Comparison of ENCODE assay signal across 1 cellular context in the genomic region with DNA sequence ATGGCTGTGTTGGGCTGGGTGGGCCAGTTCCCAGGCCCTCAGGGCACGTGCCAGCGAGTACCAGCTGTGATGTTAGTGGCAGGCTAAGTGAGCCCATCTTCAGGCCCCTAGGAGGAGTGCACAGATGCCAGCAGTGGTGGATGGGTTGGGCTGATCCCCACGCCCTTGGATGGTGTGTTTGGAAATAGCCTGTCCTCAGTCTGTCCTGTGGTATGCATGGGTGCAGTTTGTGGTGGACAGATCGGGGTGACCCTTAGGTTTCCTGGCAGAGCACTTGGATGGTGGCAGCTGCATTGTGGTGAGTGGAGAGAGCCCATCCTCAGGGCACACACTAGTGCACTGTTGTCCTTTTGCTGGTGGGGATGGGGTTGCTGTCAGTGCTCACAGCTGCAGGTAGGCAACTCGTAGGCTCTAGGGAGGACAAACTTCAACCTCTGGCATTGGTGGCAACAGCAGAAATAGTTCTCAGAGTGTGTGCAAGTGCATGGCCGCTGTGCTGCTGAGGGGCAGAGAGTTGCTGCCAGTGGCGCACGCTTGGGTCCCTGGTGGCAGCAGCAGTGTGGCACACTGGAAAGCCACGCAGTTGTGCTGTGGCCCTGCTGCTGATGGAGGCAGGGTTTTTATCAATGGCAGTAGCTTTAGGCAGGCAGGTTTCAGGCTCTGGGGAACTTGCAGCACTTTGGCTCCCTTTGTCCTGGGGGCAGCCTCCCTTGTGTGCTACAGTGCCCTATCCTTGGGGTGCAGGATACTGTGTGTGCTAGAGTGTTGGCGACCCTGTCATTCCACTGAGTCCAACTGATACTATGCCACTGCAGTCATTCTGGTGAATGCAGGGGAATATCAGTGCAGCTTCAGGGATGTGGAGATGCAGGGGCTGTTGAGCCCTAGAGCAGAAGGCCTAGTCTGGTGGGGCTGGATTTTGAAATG.
TF ChIP-seq lines count a peak whose summit lies in the region.

No MANE protein-coding gene starts in this region.

TF ChIP-seq in SK-N-SH, 30 proteins besides CTCF, POLR2A, EP300 and RAD21 (continued from another document):
- TF ChIP-seq, protein P1, sequence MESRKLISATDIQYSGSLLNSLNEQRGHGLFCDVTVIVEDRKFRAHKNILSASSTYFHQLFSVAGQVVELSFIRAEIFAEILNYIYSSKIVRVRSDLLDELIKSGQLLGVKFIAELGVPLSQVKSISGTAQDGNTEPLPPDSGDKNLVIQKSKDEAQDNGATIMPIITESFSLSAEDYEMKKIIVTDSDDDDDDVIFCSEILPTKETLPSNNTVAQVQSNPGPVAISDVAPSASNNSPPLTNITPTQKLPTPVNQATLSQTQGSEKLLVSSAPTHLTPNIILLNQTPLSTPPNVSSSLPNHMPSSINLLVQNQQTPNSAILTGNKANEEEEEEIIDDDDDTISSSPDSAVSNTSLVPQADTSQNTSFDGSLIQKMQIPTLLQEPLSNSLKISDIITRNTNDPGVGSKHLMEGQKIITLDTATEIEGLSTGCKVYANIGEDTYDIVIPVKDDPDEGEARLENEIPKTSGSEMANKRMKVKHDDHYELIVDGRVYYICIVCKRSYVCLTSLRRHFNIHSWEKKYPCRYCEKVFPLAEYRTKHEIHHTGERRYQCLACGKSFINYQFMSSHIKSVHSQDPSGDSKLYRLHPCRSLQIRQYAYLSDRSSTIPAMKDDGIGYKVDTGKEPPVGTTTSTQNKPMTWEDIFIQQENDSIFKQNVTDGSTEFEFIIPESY (IDR thresholded peaks at IDR 0.05; ENCODE audit: borderline replicate concordance, low read depth), result no peak
- no peak for TF ChIP-seq GATA2 (CRISPR knock-in tag; IDR thresholded peaks at IDR 0.05)
- no peak for TF ChIP-seq TCF12 (IDR thresholded peaks at IDR 0.05)
- TF ChIP-seq RXRA (IDR thresholded peaks at IDR 0.05; ENCODE audit: borderline replicate concordance, low read depth), result no peak
- no peak for TF ChIP-seq EZH2phosphoT487 (IDR thresholded peaks at IDR 0.05; ENCODE audit: borderline replicate concordance, low read depth)
- no peak for TF ChIP-seq MEF2A (IDR thresholded peaks at IDR 0.05; ENCODE audit: borderline replicate concordance, low read depth)
- TF ChIP-seq, protein P2, sequence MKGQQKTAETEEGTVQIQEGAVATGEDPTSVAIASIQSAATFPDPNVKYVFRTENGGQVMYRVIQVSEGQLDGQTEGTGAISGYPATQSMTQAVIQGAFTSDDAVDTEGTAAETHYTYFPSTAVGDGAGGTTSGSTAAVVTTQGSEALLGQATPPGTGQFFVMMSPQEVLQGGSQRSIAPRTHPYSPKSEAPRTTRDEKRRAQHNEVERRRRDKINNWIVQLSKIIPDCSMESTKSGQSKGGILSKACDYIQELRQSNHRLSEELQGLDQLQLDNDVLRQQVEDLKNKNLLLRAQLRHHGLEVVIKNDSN (IDR thresholded peaks at IDR 0.05; ENCODE audit: borderline replicate concordance, low read depth), result no peak
- TF ChIP-seq NFIC (IDR thresholded peaks at IDR 0.05; ENCODE audit: borderline replicate concordance), result no peak
- no peak for TF ChIP-seq TAF1 (IDR thresholded peaks at IDR 0.05; ENCODE audit: borderline replicate concordance, low read depth, low read length)
- TF ChIP-seq, protein P3, sequence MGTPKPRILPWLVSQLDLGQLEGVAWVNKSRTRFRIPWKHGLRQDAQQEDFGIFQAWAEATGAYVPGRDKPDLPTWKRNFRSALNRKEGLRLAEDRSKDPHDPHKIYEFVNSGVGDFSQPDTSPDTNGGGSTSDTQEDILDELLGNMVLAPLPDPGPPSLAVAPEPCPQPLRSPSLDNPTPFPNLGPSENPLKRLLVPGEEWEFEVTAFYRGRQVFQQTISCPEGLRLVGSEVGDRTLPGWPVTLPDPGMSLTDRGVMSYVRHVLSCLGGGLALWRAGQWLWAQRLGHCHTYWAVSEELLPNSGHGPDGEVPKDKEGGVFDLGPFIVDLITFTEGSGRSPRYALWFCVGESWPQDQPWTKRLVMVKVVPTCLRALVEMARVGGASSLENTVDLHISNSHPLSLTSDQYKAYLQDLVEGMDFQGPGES (IDR thresholded peaks at IDR 0.05; ENCODE audit: low read depth, low read length), result no peak
- no peak for TF ChIP-seq POLR2AphosphoS5 (IDR thresholded peaks at IDR 0.05; ENCODE audit: low read depth, low read length)
- no peak for TF ChIP-seq SIN3A (IDR thresholded peaks at IDR 0.05; ENCODE audit: borderline replicate concordance, low read depth, low read length)
- no peak for TF ChIP-seq CHD2 (IDR thresholded peaks at IDR 0.05; ENCODE audit: low read length, partially characterized antibody)
- no peak for TF ChIP-seq ELF1 (IDR thresholded peaks at IDR 0.05)
- TF ChIP-seq SMC3 (IDR thresholded peaks at IDR 0.05; ENCODE audit: low read depth, low read length), result no peak
